ENCODE assay signal across 15 cellular contexts in the genomic region with DNA sequence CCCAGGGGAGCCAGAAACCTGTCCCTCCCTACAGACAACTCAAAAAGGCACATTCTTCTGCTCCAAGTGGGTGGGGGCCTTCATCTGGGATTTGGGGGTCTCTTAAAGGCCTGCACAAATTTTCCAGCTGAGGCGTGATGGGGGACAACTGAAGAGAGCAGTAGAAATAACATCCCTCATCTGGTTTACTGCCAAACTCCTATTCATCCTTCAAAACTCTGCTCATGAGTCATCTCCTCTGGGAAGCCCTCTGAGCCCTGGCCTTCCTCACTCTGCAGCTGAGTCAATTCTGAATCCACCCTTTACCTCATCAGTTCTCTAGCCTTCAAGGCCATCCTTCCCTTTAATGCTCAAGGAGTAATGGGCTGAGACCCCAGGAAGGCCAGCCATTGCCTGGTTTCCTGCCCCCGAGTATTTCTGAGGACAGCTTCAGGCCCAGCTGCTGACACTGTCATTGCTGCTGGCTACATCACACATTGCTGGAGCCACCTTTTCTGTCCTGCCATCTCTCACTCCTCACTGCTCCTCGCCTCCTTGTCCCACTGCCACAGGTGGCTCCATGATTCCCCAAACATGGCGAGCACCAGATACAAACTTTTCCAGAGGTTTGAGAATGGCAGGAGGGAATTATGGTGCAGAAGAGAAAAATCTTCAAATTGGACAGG. TPM values are rescaled to one million over a fixed set of nuclear protein-coding genes. Genes with fewer than 3 reads are reported as not detected.
A peak's percentile ranks its signal among the peaks of the same experiment; 100 is the strongest.
DNase-seq lines count a peak whose midpoint lies in the region; ATAC-seq lines count a peak whose summit lies in the region.
"Had no signal": no experiment of that assay in that cellular context is flagged by ENCODE, and none has a peak within 500 bp of the region (broad histone marks: within the 10 kb centered on the region; RNA-seq: fewer than 3 reads in every experiment).

No MANE protein-coding gene starts in this region.

- peak; percentile 15 for ATAC-seq in left ventricle myocardium superior
- no peak for ATAC-seq in GM21786 (IDR thresholded peaks at IDR 0.05; ENCODE audit: unreplicated experiment)
- ATAC-seq in GM18858 (IDR thresholded peaks at IDR 0.05; ENCODE audit: unreplicated experiment): no peak
- ATAC-seq: activated T-cell treated with anti-CD3 and anti-CD28 coated beads, Interleukin-2, amount 50 U/mL, for 72 hours; naive thymus-derived CD8-positive, alpha-beta T cell had no signal

- intact Hi-C loops in left ventricle myocardium superior (cut with micrococcal nuclease) (no loop called here), cardiac septum (cut with DNase I) (no loop called here)

- no peak for DNase-seq in left ventricle myocardium superior
- DNase-seq in cardiac septum (ENCODE audit: low spot score): no peak
- DNase-seq in amniotic epithelial cell (ENCODE audit: low read depth): peak; percentile 66
- DNase-seq in hepatic stellate cell (ENCODE audit: low spot score): peak; percentile 40
- DNase-seq in NCI-H1048 (lab: John Stamatoyannopoulos, UW): no peak
- no peak for DNase-seq in cortex of kidney (lab: John Stamatoyannopoulos, UW)
- DNase-seq: activated T-cell treated with anti-CD3 and anti-CD28 coated beads, Interleukin-2, amount 50 U/mL, for 72 hours; caudate nucleus; foreskin melanocyte; MV-4-11; naive thymus-derived CD8-positive, alpha-beta T cell; NCI-H510A; thyroid gland had no signal

RNA-seq across cellular contexts. Expression of gene GLI2, which starts 32.2 kb away (rescaled TPM):
- total RNA-seq in left ventricle myocardium superior (2.1 TPM), cardiac septum (1.8 TPM)
- total RNA-seq: activated T-cell treated with anti-CD3 and anti-CD28 coated beads, Interleukin-2, amount 50 U/mL, for 72 hours; naive thymus-derived CD8-positive, alpha-beta T cell had no signal

Comparison
In these comparisons a context has a peak if more than half of its experiments do, and no peak if none do; other contexts are left out.
1. DNase-seq: peak in amniotic epithelial cell (single experiment) and hepatic stellate cell (single experiment); none in left ventricle myocardium superior (single experiment), cardiac septum (single experiment), NCI-H1048 (single experiment) and cortex of kidney (single experiment).